14 cellular contexts compared by ENCODE assay signal in genomic region chr14:102971836-102972606, GRCh38. TPM values are rescaled to one million over a fixed set of nuclear protein-coding genes. Genes with fewer than 3 reads are reported as not detected.
DNase-seq lines count a peak whose midpoint lies in the region; ATAC-seq and TF ChIP-seq lines count a peak whose summit lies in the region.
"Had no signal": no experiment of that assay in that cellular context is flagged by ENCODE, and none has a peak within 500 bp of the region (broad histone marks: within the 10 kb centered on the region; RNA-seq: fewer than 3 reads in every experiment).

No MANE protein-coding gene starts in this region.

- H3K27ac ChIP-seq in neural progenitor cell = no peak overlapping the region
- no peak overlapping the region for H3K27ac ChIP-seq in left lung
- H3K27ac ChIP-seq: 22Rv1; BLaER1 treated with 17β-estradiol and CSF1 and Interleukin-3, amounts not matched to agents 10 nM and 100 nM; HL-60 had no signal

- H3K9me3 ChIP-seq in neural progenitor cell (ENCODE audit: low read depth) (no peaks in the 10 kb centered on the region), left lung (no peaks in the 10 kb centered on the region)
- H3K9me3 ChIP-seq: BLaER1 treated with 17β-estradiol and CSF1 and Interleukin-3, amounts not matched to agents 10 nM and 100 nM had no signal

- intact Hi-C loops in left lung (cut with DNase I) = no loop called here

- peaks cover 7% of the 10 kb centered on the region for H3F3A ChIP-seq in neural progenitor cell (ENCODE audit: low read depth)

- no peaks in the 10 kb centered on the region for H3K4me1 ChIP-seq in neural progenitor cell
- H3K4me1 ChIP-seq in left lung = peaks cover 0 to 4% of the 10 kb centered on the region in 2 donors

- peaks cover 5% of the 10 kb centered on the region for H4K20me1 ChIP-seq in neural progenitor cell (ENCODE audit: low read depth)

- no peak overlapping the region for H3K9ac ChIP-seq in neural progenitor cell
- H3K9ac ChIP-seq: BLaER1 treated with 17β-estradiol and CSF1 and Interleukin-3, amounts not matched to agents 10 nM and 100 nM had no signal

- H3K27me3 ChIP-seq in neural progenitor cell (no peaks in the 10 kb centered on the region), left lung (no peaks in the 10 kb centered on the region)
- H3K27me3 ChIP-seq: BLaER1 treated with 17β-estradiol and CSF1 and Interleukin-3, amounts not matched to agents 10 nM and 100 nM had no signal

- no peaks in the 10 kb centered on the region for H3K36me3 Mint-ChIP-seq in activated naive CD8-positive, alpha-beta T cell treated with anti-CD3 and anti-CD28 coated beads, Interleukin-2, amount 50 U/mL, for 24 hours (ENCODE audit: low read depth)
- H3K36me3 Mint-ChIP-seq in activated naive CD8-positive, alpha-beta T cell treated with anti-CD3 and anti-CD28 coated beads for 36 hours = no peaks in the 10 kb centered on the region
- H3K36me3 Mint-ChIP-seq in neural progenitor cell = peaks cover 42% of the 10 kb centered on the region

- no peak overlapping the region for H3K4me3 Mint-ChIP-seq in activated naive CD8-positive, alpha-beta T cell treated with anti-CD3 and anti-CD28 coated beads, Interleukin-2, amount 50 U/mL, for 24 hours
- H3K4me3 Mint-ChIP-seq in activated naive CD8-positive, alpha-beta T cell treated with anti-CD3 and anti-CD28 coated beads for 36 hours = no peak overlapping the region
- H3K4me3 Mint-ChIP-seq in neural progenitor cell = no peak overlapping the region
- H3K4me3 Mint-ChIP-seq: CD4-positive, alpha-beta T cell; HFFc6 had no signal

- no peak overlapping the region for H3K4me3 ChIP-seq in neural progenitor cell
- no peak overlapping the region for H3K4me3 ChIP-seq in left lung
- H3K4me3 ChIP-seq: BLaER1 treated with 17β-estradiol and CSF1 and Interleukin-3, amounts not matched to agents 10 nM and 100 nM had no signal

- H3K27ac Mint-ChIP-seq in activated naive CD8-positive, alpha-beta T cell treated with anti-CD3 and anti-CD28 coated beads, Interleukin-2, amount 50 U/mL, for 24 hours = peak overlapping the region; percentile 40
- H3K27ac Mint-ChIP-seq in activated naive CD8-positive, alpha-beta T cell treated with anti-CD3 and anti-CD28 coated beads for 36 hours = no peak overlapping the region
- H3K27ac Mint-ChIP-seq in neural progenitor cell = peak overlapping the region; percentile 76
- H3K27ac Mint-ChIP-seq: CD4-positive, alpha-beta T cell; HFFc6 had no signal

- H3K36me3 ChIP-seq in neural progenitor cell = no peaks in the 10 kb centered on the region
- peaks cover 0 to 98% of the 10 kb centered on the region in 2 donors for H3K36me3 ChIP-seq in left lung

- H3K9me3 Mint-ChIP-seq in activated naive CD8-positive, alpha-beta T cell treated with anti-CD3 and anti-CD28 coated beads, Interleukin-2, amount 50 U/mL, for 24 hours = no peaks in the 10 kb centered on the region
- H3K9me3 Mint-ChIP-seq in activated naive CD8-positive, alpha-beta T cell treated with anti-CD3 and anti-CD28 coated beads for 36 hours = no peaks in the 10 kb centered on the region
- no peaks in the 10 kb centered on the region for H3K9me3 Mint-ChIP-seq in neural progenitor cell
- H3K9me3 Mint-ChIP-seq: CD4-positive, alpha-beta T cell; HFFc6 had no signal

- DNase-seq in activated naive CD8-positive, alpha-beta T cell treated with anti-CD3 and anti-CD28 coated beads, Interleukin-2, amount 50 U/mL, for 24 hours = no peak
- no peak for DNase-seq in activated naive CD8-positive, alpha-beta T cell treated with anti-CD3 and anti-CD28 coated beads for 36 hours
- DNase-seq in cerebellum (ENCODE audit: low spot score) (peak; percentile 52), neural progenitor cell (ENCODE audit: low spot score) (no peak), AG08395 (ENCODE audit: low spot score) (no peak), left lung (no peak), COLO829 (ENCODE audit: low spot score) (no peak)
- DNase-seq in activated naive CD4-positive, alpha-beta T cell (lab: John Stamatoyannopoulos, UW) = no peak
- DNase-seq: CD4-positive, alpha-beta T cell; HCEC 1CT; HFFc6 had no signal

- H3K4me1 Mint-ChIP-seq in activated naive CD8-positive, alpha-beta T cell treated with anti-CD3 and anti-CD28 coated beads, Interleukin-2, amount 50 U/mL, for 24 hours = no peaks in the 10 kb centered on the region
- H3K4me1 Mint-ChIP-seq in activated naive CD8-positive, alpha-beta T cell treated with anti-CD3 and anti-CD28 coated beads for 36 hours = no peaks in the 10 kb centered on the region
- no peaks in the 10 kb centered on the region for H3K4me1 Mint-ChIP-seq in neural progenitor cell

- no peak overlapping the region for H2AFZ ChIP-seq in neural progenitor cell (replicated peaks)

- no peaks in the 10 kb centered on the region for H3K79me2 ChIP-seq in neural progenitor cell (ENCODE audit: low read depth)

- no peaks in the 10 kb centered on the region for H3K27me3 Mint-ChIP-seq in activated naive CD8-positive, alpha-beta T cell treated with anti-CD3 and anti-CD28 coated beads, Interleukin-2, amount 50 U/mL, for 24 hours
- no peaks in the 10 kb centered on the region for H3K27me3 Mint-ChIP-seq in activated naive CD8-positive, alpha-beta T cell treated with anti-CD3 and anti-CD28 coated beads for 36 hours
- H3K27me3 Mint-ChIP-seq in neural progenitor cell (ENCODE audit: insufficient read depth, low read depth) = peaks cover 2% of the 10 kb centered on the region
- H3K27me3 Mint-ChIP-seq: CD4-positive, alpha-beta T cell had no signal

- no peak for ATAC-seq in activated naive CD8-positive, alpha-beta T cell treated with anti-CD3 and anti-CD28 coated beads, Interleukin-2, amount 50 U/mL, for 24 hours
- ATAC-seq in left lung = no peak

- no peak for TF ChIP-seq CTCF in neural progenitor cell (IDR thresholded peaks at IDR 0.05)
- no peak for TF ChIP-seq CTCF in left lung (IDR thresholded peaks at IDR 0.05)

- no peak overlapping the region for H3K4me2 ChIP-seq in neural progenitor cell
- H3K4me2 ChIP-seq: BLaER1 treated with 17β-estradiol and CSF1 and Interleukin-3, amounts not matched to agents 10 nM and 100 nM had no signal

RNA-seq across cellular contexts. Expression of gene AMN, which starts 49.6 kb away (rescaled TPM):
- total RNA-seq in activated naive CD8-positive, alpha-beta T cell treated with anti-CD3 and anti-CD28 coated beads for 36 hours = 1 to 10 TPM in 1 of 2 experiments, under 1 TPM in 1; 0.72 to 2.0 TPM
- total RNA-seq in cerebellum (0.73 TPM), neural progenitor cell (ENCODE audit: low replicate concordance) (0.28 TPM in 1 of 2 replicates, not detected in the other), left lung (10 to 100 TPM; 16.9 to 23.2 TPM)
- total RNA-seq: HFFc6 had no signal

Comparison
In these comparisons a context has a peak if more than half of its experiments do, and no peak if none do; other contexts are left out.
1. RNA of gene AMN, which starts 49.6 kb away (total RNA-seq): 16.9 to 23.2 TPM in left lung; 0.72 to 2.0 TPM in activated naive CD8-positive, alpha-beta T cell treated with anti-CD3 and anti-CD28 coated beads for 36 hours, 0.73 TPM in cerebellum (single experiment) and 0.28 TPM in neural progenitor cell; every median in the first group is over 4 times any median in the second.